In the genomic region with DNA sequence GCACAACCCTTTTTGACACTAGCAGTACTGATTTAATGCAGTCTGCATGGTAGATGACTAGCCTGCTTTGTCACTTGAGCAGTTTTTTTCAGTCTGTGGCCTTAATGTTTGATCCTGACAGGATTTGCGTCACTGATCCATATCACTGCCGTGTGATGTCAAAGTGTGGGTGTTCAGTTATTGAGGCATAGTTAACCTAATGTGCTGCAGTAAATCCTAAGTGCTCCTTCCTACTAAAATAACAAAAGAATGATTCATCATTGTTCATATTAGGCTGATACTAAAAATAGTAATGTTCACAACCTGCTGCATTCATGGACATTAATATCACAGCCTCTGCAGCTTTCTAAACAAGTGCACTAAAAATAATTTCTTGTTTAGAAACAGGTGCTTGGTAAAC, we compare ENCODE assay signal across 1 cellular context.
A peak's percentile ranks its signal among the peaks of the same experiment; 100 is the strongest.
TF ChIP-seq lines count a peak whose summit lies in the region.

No MANE protein-coding gene starts in this region.

TF ChIP-seq in HEK293, 187 proteins besides CTCF, POLR2A, EP300 and RAD21 (continued from another document and continues in another):
- TF ChIP-seq, protein P1, sequence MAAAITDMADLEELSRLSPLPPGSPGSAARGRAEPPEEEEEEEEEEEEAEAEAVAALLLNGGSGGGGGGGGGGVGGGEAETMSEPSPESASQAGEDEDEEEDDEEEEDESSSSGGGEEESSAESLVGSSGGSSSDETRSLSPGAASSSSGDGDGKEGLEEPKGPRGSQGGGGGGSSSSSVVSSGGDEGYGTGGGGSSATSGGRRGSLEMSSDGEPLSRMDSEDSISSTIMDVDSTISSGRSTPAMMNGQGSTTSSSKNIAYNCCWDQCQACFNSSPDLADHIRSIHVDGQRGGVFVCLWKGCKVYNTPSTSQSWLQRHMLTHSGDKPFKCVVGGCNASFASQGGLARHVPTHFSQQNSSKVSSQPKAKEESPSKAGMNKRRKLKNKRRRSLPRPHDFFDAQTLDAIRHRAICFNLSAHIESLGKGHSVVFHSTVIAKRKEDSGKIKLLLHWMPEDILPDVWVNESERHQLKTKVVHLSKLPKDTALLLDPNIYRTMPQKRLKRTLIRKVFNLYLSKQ (tag by site-specific recombination; IDR thresholded peaks at IDR 0.05; ENCODE audit: borderline replicate concordance) = no peak
- TF ChIP-seq ZSCAN23 (tag by site-specific recombination; IDR thresholded peaks at IDR 0.05) (0 out of 2 replicates have a peak, but pooled peaks have one; percentile 53), KLF8 (tag by site-specific recombination; IDR thresholded peaks at IDR 0.05) (no peak), GLI2 (tag by site-specific recombination; IDR thresholded peaks at IDR 0.05; ENCODE audit: borderline replicate concordance, low read depth) (peak; percentile 63; the same call in 1 of the 2 replicates), ZNF610 (tag by site-specific recombination; IDR thresholded peaks at IDR 0.05; ENCODE audit: borderline replicate concordance) (no peak), ZNF184 (tag by site-specific recombination; IDR thresholded peaks at IDR 0.05) (peak; percentile 53; the same call in 1 of the 2 replicates), ZNF426 (tag by site-specific recombination; IDR thresholded peaks at IDR 0.05) (no peak), ZFP3 (tag by site-specific recombination; IDR thresholded peaks at IDR 0.05; ENCODE audit: low read depth) (no peak), ZNF473 (tag by site-specific recombination; IDR thresholded peaks at IDR 0.05) (no peak), ZNF660 (tag by site-specific recombination; IDR thresholded peaks at IDR 0.05) (no peak; the same call in 1 of the 2 replicates), ZNF114 (tag by site-specific recombination; IDR thresholded peaks at IDR 0.05) (no peak), TRIM28 (IDR thresholded peaks at IDR 0.05; ENCODE audit: borderline replicate concordance, low read length) (no peak), ZNF747 (tag by site-specific recombination; IDR thresholded peaks at IDR 0.05) (no peak), ZNF548 (tag by site-specific recombination; IDR thresholded peaks at IDR 0.05) (no peak), ZNF768 (tag by site-specific recombination; IDR thresholded peaks at IDR 0.05) (no peak), ZNF24 (tag by site-specific recombination; IDR thresholded peaks at IDR 0.05) (peak; percentile 93), ZSCAN16 (tag by site-specific recombination; IDR thresholded peaks at IDR 0.05) (no peak; the same call in 1 of the 2 replicates), HOXA7 (CRISPR knock-in tag; IDR thresholded peaks at IDR 0.05; ENCODE audit: borderline replicate concordance) (no peak), OVOL3 (tag by site-specific recombination; IDR thresholded peaks at IDR 0.05) (0 out of 2 replicates have a peak, but pooled peaks have one; percentile 40), SCRT2 (tag by site-specific recombination; IDR thresholded peaks at IDR 0.05) (peak; percentile 84), SETDB1 (IDR thresholded peaks at IDR 0.05; ENCODE audit: insufficient read length, low read length) (no peak), HOXC10 (CRISPR knock-in tag; IDR thresholded peaks at IDR 0.05) (no peak), SCRT1 (tag by site-specific recombination; IDR thresholded peaks at IDR 0.05; ENCODE audit: borderline replicate concordance) (no peak), ZNF391 (tag by site-specific recombination; IDR thresholded peaks at IDR 0.05; ENCODE audit: borderline replicate concordance, low read depth) (peak; percentile 74; the same call in 1 of the 2 replicates), MEIS1 (CRISPR knock-in tag; IDR thresholded peaks at IDR 0.05; ENCODE audit: borderline replicate concordance) (no peak), ZNF335 (tag by site-specific recombination; conservative IDR thresholded peaks at IDR 0.05) (no peak), ZNF175 (tag by site-specific recombination; IDR thresholded peaks at IDR 0.05) (no peak), WT1 (tag by site-specific recombination; IDR thresholded peaks at IDR 0.05) (peak; percentile 75; the same call in 1 of the 2 replicates), ZNF76 (tag by site-specific recombination; IDR thresholded peaks at IDR 0.05; ENCODE audit: borderline replicate concordance, low read depth) (peak; percentile 44; the same call in 1 of the 2 replicates), ZSCAN30 (tag by site-specific recombination; IDR thresholded peaks at IDR 0.05) (no peak), ZNF155 (tag by site-specific recombination; IDR thresholded peaks at IDR 0.05) (no peak), ZNF629 (tag by site-specific recombination; IDR thresholded peaks at IDR 0.05) (peak; percentile 99), EGR2 (tag by site-specific recombination; IDR thresholded peaks at IDR 0.05; ENCODE audit: low read depth) (peak; percentile 66), BCL11B (tag by site-specific recombination; IDR thresholded peaks at IDR 0.05; ENCODE audit: low read depth) (no peak), ZNF561 (tag by site-specific recombination; IDR thresholded peaks at IDR 0.05; ENCODE audit: borderline replicate concordance) (no peak), ZNF701 (tag by site-specific recombination; IDR thresholded peaks at IDR 0.05) (no peak)
- TF ChIP-seq, protein P2, sequence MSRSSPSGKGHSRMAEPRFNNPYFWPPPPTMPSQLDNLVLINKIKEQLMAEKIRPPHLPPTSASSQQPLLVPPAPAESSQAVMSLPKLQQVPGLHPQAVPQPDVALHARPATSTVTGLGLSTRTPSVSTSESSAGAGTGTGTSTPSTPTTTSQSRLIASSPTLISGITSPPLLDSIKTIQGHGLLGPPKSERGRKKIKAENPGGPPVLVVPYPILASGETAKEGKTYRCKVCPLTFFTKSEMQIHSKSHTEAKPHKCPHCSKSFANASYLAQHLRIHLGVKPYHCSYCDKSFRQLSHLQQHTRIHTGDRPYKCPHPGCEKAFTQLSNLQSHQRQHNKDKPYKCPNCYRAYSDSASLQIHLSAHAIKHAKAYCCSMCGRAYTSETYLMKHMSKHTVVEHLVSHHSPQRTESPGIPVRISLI (tag by site-specific recombination; IDR thresholded peaks at IDR 0.05) = peak; percentile 98
- TF ChIP-seq, protein P3, sequence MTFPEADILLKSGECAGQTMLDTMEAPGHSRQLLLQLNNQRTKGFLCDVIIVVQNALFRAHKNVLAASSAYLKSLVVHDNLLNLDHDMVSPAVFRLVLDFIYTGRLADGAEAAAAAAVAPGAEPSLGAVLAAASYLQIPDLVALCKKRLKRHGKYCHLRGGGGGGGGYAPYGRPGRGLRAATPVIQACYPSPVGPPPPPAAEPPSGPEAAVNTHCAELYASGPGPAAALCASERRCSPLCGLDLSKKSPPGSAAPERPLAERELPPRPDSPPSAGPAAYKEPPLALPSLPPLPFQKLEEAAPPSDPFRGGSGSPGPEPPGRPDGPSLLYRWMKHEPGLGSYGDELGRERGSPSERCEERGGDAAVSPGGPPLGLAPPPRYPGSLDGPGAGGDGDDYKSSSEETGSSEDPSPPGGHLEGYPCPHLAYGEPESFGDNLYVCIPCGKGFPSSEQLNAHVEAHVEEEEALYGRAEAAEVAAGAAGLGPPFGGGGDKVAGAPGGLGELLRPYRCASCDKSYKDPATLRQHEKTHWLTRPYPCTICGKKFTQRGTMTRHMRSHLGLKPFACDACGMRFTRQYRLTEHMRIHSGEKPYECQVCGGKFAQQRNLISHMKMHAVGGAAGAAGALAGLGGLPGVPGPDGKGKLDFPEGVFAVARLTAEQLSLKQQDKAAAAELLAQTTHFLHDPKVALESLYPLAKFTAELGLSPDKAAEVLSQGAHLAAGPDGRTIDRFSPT (tag by site-specific recombination; IDR thresholded peaks at IDR 0.05) = peak; percentile 93
- TF ChIP-seq, protein P4, sequence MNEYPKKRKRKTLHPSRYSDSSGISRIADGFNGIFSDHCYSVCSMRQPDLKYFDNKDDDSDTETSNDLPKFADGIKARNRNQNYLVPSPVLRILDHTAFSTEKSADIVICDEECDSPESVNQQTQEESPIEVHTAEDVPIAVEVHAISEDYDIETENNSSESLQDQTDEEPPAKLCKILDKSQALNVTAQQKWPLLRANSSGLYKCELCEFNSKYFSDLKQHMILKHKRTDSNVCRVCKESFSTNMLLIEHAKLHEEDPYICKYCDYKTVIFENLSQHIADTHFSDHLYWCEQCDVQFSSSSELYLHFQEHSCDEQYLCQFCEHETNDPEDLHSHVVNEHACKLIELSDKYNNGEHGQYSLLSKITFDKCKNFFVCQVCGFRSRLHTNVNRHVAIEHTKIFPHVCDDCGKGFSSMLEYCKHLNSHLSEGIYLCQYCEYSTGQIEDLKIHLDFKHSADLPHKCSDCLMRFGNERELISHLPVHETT (tag by site-specific recombination; IDR thresholded peaks at IDR 0.05) = peak; percentile 95
- TF ChIP-seq, protein P5, sequence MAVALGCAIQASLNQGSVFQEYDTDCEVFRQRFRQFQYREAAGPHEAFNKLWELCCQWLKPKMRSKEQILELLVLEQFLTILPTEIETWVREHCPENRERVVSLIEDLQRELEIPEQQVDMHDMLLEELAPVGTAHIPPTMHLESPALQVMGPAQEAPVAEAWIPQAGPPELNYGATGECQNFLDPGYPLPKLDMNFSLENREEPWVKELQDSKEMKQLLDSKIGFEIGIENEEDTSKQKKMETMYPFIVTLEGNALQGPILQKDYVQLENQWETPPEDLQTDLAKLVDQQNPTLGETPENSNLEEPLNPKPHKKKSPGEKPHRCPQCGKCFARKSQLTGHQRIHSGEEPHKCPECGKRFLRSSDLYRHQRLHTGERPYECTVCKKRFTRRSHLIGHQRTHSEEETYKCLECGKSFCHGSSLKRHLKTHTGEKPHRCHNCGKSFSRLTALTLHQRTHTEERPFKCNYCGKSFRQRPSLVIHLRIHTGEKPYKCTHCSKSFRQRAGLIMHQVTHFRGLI (tag by site-specific recombination; IDR thresholded peaks at IDR 0.05) = no peak
- TF ChIP-seq, protein P6, sequence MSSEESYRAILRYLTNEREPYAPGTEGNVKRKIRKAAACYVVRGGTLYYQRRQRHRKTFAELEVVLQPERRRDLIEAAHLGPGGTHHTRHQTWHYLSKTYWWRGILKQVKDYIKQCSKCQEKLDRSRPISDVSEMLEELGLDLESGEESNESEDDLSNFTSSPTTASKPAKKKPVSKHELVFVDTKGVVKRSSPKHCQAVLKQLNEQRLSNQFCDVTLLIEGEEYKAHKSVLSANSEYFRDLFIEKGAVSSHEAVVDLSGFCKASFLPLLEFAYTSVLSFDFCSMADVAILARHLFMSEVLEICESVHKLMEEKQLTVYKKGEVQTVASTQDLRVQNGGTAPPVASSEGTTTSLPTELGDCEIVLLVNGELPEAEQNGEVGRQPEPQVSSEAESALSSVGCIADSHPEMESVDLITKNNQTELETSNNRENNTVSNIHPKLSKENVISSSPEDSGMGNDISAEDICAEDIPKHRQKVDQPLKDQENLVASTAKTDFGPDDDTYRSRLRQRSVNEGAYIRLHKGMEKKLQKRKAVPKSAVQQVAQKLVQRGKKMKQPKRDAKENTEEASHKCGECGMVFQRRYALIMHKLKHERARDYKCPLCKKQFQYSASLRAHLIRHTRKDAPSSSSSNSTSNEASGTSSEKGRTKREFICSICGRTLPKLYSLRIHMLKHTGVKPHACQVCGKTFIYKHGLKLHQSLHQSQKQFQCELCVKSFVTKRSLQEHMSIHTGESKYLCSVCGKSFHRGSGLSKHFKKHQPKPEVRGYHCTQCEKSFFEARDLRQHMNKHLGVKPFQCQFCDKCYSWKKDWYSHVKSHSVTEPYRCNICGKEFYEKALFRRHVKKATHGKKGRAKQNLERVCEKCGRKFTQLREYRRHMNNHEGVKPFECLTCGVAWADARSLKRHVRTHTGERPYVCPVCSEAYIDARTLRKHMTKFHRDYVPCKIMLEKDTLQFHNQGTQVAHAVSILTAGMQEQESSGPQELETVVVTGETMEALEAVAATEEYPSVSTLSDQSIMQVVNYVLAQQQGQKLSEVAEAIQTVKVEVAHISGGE (tag by site-specific recombination; conservative IDR thresholded peaks at IDR 0.05; ENCODE audit: low read depth) = no peak
- TF ChIP-seq, protein P7, sequence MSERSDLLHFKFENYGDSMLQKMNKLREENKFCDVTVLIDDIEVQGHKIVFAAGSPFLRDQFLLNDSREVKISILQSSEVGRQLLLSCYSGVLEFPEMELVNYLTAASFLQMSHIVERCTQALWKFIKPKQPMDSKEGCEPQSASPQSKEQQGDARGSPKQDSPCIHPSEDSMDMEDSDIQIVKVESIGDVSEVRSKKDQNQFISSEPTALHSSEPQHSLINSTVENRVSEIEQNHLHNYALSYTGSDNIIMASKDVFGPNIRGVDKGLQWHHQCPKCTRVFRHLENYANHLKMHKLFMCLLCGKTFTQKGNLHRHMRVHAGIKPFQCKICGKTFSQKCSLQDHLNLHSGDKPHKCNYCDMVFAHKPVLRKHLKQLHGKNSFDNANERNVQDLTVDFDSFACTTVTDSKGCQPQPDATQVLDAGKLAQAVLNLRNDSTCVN (tag by site-specific recombination; optimal IDR thresholded peaks at IDR 0.05) = no peak
- TF ChIP-seq, protein P8, sequence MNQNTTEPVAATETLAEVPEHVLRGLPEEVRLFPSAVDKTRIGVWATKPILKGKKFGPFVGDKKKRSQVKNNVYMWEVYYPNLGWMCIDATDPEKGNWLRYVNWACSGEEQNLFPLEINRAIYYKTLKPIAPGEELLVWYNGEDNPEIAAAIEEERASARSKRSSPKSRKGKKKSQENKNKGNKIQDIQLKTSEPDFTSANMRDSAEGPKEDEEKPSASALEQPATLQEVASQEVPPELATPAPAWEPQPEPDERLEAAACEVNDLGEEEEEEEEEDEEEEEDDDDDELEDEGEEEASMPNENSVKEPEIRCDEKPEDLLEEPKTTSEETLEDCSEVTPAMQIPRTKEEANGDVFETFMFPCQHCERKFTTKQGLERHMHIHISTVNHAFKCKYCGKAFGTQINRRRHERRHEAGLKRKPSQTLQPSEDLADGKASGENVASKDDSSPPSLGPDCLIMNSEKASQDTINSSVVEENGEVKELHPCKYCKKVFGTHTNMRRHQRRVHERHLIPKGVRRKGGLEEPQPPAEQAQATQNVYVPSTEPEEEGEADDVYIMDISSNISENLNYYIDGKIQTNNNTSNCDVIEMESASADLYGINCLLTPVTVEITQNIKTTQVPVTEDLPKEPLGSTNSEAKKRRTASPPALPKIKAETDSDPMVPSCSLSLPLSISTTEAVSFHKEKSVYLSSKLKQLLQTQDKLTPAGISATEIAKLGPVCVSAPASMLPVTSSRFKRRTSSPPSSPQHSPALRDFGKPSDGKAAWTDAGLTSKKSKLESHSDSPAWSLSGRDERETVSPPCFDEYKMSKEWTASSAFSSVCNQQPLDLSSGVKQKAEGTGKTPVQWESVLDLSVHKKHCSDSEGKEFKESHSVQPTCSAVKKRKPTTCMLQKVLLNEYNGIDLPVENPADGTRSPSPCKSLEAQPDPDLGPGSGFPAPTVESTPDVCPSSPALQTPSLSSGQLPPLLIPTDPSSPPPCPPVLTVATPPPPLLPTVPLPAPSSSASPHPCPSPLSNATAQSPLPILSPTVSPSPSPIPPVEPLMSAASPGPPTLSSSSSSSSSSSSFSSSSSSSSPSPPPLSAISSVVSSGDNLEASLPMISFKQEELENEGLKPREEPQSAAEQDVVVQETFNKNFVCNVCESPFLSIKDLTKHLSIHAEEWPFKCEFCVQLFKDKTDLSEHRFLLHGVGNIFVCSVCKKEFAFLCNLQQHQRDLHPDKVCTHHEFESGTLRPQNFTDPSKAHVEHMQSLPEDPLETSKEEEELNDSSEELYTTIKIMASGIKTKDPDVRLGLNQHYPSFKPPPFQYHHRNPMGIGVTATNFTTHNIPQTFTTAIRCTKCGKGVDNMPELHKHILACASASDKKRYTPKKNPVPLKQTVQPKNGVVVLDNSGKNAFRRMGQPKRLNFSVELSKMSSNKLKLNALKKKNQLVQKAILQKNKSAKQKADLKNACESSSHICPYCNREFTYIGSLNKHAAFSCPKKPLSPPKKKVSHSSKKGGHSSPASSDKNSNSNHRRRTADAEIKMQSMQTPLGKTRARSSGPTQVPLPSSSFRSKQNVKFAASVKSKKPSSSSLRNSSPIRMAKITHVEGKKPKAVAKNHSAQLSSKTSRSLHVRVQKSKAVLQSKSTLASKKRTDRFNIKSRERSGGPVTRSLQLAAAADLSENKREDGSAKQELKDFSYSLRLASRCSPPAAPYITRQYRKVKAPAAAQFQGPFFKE (tag by site-specific recombination; IDR thresholded peaks at IDR 0.05; ENCODE audit: borderline replicate concordance) = no peak
